ENCODE assay signal across 28 cellular contexts in the genomic region with DNA sequence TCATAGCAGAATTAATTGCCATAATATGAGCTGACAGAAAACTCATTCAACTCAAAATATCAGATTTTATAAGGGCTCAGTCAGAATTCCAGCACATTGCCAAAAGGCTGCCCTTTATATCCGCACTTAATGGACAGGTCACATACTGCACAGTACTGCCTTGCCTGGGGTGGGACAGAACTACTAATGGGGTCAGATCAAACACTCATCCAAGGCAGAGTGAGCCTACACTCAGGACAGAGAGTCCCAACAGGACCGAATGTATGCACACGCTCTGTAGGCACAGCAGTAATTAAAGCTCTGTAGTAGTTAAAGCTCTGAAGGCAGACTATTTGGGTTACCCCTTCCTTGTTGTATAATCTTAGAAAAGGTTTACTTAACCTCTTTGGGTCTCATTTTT.
"Had no signal": no experiment of that assay in that cellular context is flagged by ENCODE, and none has a peak within 500 bp of the region (broad histone marks: within the 10 kb centered on the region; RNA-seq: fewer than 3 reads in every experiment).

No MANE protein-coding gene starts in this region.

- H3K9me3 ChIP-seq: ascending aorta, breast epithelium, colonic mucosa had no signal

- H3K27me3 Mint-ChIP-seq: activated CD4-positive, alpha-beta memory T cell treated with anti-CD3 and anti-CD28 coated beads, Interleukin-2, amount 10 ng/mL, durations not matched to agents 7 days and 5 days; activated CD4-positive, alpha-beta T cell treated with anti-CD3 and anti-CD28 coated beads, Interleukin-2, amount 10 ng/mL, durations not matched to agents 7 days and 5 days; activated naive CD4-positive, alpha-beta T cell treated with anti-CD3 and anti-CD28 coated beads, Interleukin-2, amount 10 ng/mL, durations not matched to agents 7 days and 5 days; activated naive CD8-positive, alpha-beta T cell treated with anti-CD3 and anti-CD28 coated beads, Interleukin-2, amount 10 ng/mL, durations not matched to agents 7 days and 5 days; activated T-cell treated with anti-CD3 and anti-CD28 coated beads, Interleukin-2, amount 50 U/mL, for 24 hours had no signal

- H3K4me3 ChIP-seq: ascending aorta, breast epithelium, cardiac muscle cell, colonic mucosa, dorsolateral prefrontal cortex had no signal

- H3K36me3 ChIP-seq: breast epithelium, cardiac muscle cell, colonic mucosa had no signal

- DNase-seq: activated CD4-positive, alpha-beta memory T cell treated with anti-CD3 and anti-CD28 coated beads, Interleukin-2, amount 10 ng/mL, durations not matched to agents 7 days and 5 days; activated CD4-positive, alpha-beta T cell treated with anti-CD3 and anti-CD28 coated beads for 1 hour; activated CD4-positive, alpha-beta T cell treated with anti-CD3 and anti-CD28 coated beads for 4 hours; activated CD4-positive, alpha-beta T cell treated with anti-CD3 and anti-CD28 coated beads, Interleukin-2, amount 10 ng/mL, durations not matched to agents 7 days and 5 days; activated CD4-positive, alpha-beta T cell treated with anti-CD3 and anti-CD28 coated beads, Interleukin-2, amount 50 U/mL, for 4 hours; activated CD8-positive, alpha-beta memory T cell treated with anti-CD3 and anti-CD28 coated beads, Interleukin-2, amount 50 U/mL, for 48 hours; activated gamma-delta T cell; activated naive CD4-positive, alpha-beta T cell; activated naive CD4-positive, alpha-beta T cell treated with anti-CD3 and anti-CD28 coated beads, Interleukin-2, amount 10 ng/mL, durations not matched to agents 7 days and 5 days; activated naive CD8-positive, alpha-beta T cell treated with anti-CD3 and anti-CD28 coated beads, Interleukin-2, amount 10 ng/mL, durations not matched to agents 7 days and 5 days; activated T-cell treated with anti-CD3 and anti-CD28 coated beads for 4 hours; activated T-cell treated with anti-CD3 and anti-CD28 coated beads, Interleukin-2, amount 50 U/mL, for 24 hours; activated T-cell treated with anti-CD3 and anti-CD28 coated beads, Interleukin-2, amount 50 U/mL, for 72 hours; central memory CD4-positive, alpha-beta T cell; cerebellar nuclear complex; colonic mucosa; dorsolateral prefrontal cortex; effector memory CD4-positive, alpha-beta T cell; endodermal cell; foreskin fibroblast; head of caudate nucleus; T-helper 2 cell had no signal

- H3K27ac Mint-ChIP-seq: activated CD4-positive, alpha-beta memory T cell treated with anti-CD3 and anti-CD28 coated beads, Interleukin-2, amount 10 ng/mL, durations not matched to agents 7 days and 5 days; activated CD4-positive, alpha-beta T cell treated with anti-CD3 and anti-CD28 coated beads, Interleukin-2, amount 10 ng/mL, durations not matched to agents 7 days and 5 days; activated naive CD4-positive, alpha-beta T cell treated with anti-CD3 and anti-CD28 coated beads, Interleukin-2, amount 10 ng/mL, durations not matched to agents 7 days and 5 days; activated naive CD4-positive, alpha-beta T cell treated with anti-CD3 and anti-CD28 coated beads, Interleukin-2, amount 50 U/mL, for 72 hours; activated naive CD8-positive, alpha-beta T cell treated with anti-CD3 and anti-CD28 coated beads, Interleukin-2, amount 10 ng/mL, durations not matched to agents 7 days and 5 days; activated T-cell treated with anti-CD3 and anti-CD28 coated beads, Interleukin-2, amount 50 U/mL, for 24 hours; activated T-cell treated with anti-CD3 and anti-CD28 coated beads, Interleukin-2, amount 50 U/mL, for 72 hours; brain; endodermal cell had no signal

- H3K9me3 Mint-ChIP-seq: activated CD4-positive, alpha-beta memory T cell treated with anti-CD3 and anti-CD28 coated beads, Interleukin-2, amount 10 ng/mL, durations not matched to agents 7 days and 5 days; activated CD4-positive, alpha-beta T cell treated with anti-CD3 and anti-CD28 coated beads, Interleukin-2, amount 10 ng/mL, durations not matched to agents 7 days and 5 days; activated naive CD4-positive, alpha-beta T cell treated with anti-CD3 and anti-CD28 coated beads, Interleukin-2, amount 10 ng/mL, durations not matched to agents 7 days and 5 days; activated naive CD4-positive, alpha-beta T cell treated with anti-CD3 and anti-CD28 coated beads, Interleukin-2, amount 50 U/mL, for 72 hours; activated naive CD8-positive, alpha-beta T cell treated with anti-CD3 and anti-CD28 coated beads, Interleukin-2, amount 10 ng/mL, durations not matched to agents 7 days and 5 days; activated T-cell treated with anti-CD3 and anti-CD28 coated beads, Interleukin-2, amount 50 U/mL, for 24 hours; activated T-cell treated with anti-CD3 and anti-CD28 coated beads, Interleukin-2, amount 50 U/mL, for 72 hours; brain; endodermal cell had no signal

- H3K27ac ChIP-seq: ascending aorta, breast epithelium, cardiac muscle cell, colonic mucosa had no signal

- H3K27me3 ChIP-seq: ascending aorta, breast epithelium, cardiac muscle cell, colonic mucosa, dorsolateral prefrontal cortex had no signal

- H3K36me3 Mint-ChIP-seq: activated naive CD4-positive, alpha-beta T cell treated with anti-CD3 and anti-CD28 coated beads, Interleukin-2, amount 50 U/mL, for 72 hours; brain had no signal

- H3K4me1 ChIP-seq: ascending aorta, breast epithelium, colonic mucosa had no signal

- H3K4me3 Mint-ChIP-seq: activated CD4-positive, alpha-beta memory T cell treated with anti-CD3 and anti-CD28 coated beads, Interleukin-2, amount 10 ng/mL, durations not matched to agents 7 days and 5 days; activated CD4-positive, alpha-beta T cell treated with anti-CD3 and anti-CD28 coated beads, Interleukin-2, amount 10 ng/mL, durations not matched to agents 7 days and 5 days; activated naive CD4-positive, alpha-beta T cell treated with anti-CD3 and anti-CD28 coated beads, Interleukin-2, amount 10 ng/mL, durations not matched to agents 7 days and 5 days; activated naive CD8-positive, alpha-beta T cell treated with anti-CD3 and anti-CD28 coated beads, Interleukin-2, amount 10 ng/mL, durations not matched to agents 7 days and 5 days; activated T-cell treated with anti-CD3 and anti-CD28 coated beads, Interleukin-2, amount 50 U/mL, for 24 hours; activated T-cell treated with anti-CD3 and anti-CD28 coated beads, Interleukin-2, amount 50 U/mL, for 72 hours; brain; endodermal cell had no signal

- ATAC-seq: activated naive CD4-positive, alpha-beta T cell treated with anti-CD3 and anti-CD28 coated beads, Interleukin-2, amount 50 U/mL, for 72 hours; activated T-cell treated with anti-CD3 and anti-CD28 coated beads, Interleukin-2, amount 50 U/mL, for 72 hours; esophagus mucosa had no signal

- H3K4me1 Mint-ChIP-seq: activated CD4-positive, alpha-beta T cell treated with anti-CD3 and anti-CD28 coated beads, Interleukin-2, amount 10 ng/mL, durations not matched to agents 7 days and 5 days; activated naive CD4-positive, alpha-beta T cell treated with anti-CD3 and anti-CD28 coated beads, Interleukin-2, amount 10 ng/mL, durations not matched to agents 7 days and 5 days had no signal
